In genomic region chr11:68857037-68857586, GRCh38 we compare ENCODE assay signal across 28 cellular contexts. TPM values are rescaled to one million over a fixed set of nuclear protein-coding genes. Genes with fewer than 3 reads are reported as not detected.
A peak's percentile ranks its signal among the peaks of the same experiment; 100 is the strongest.
DNase-seq lines count a peak whose midpoint lies in the region; ATAC-seq, FAIRE-seq and TF ChIP-seq lines count a peak whose summit lies in the region.
"Had no signal": no experiment of that assay in that cellular context is flagged by ENCODE, and none has a peak within 500 bp of the region (broad histone marks: within the 10 kb centered on the region; RNA-seq: fewer than 3 reads in every experiment).

No MANE protein-coding gene starts in this region.

- no peaks in the 10 kb centered on the region for H4K20me1 ChIP-seq in H1 (replicated peaks in 1 of 2; ENCODE audit: control insufficient read depth in 1 of 2, insufficient read depth in 2 of 2, low read length in 2 of 2)

- no peak overlapping the region for H4K91ac ChIP-seq in H1 (replicated peaks; ENCODE audit: insufficient read length, low read length)

- H3K27me3 Mint-ChIP-seq in natural killer cell (ENCODE audit: low read depth in 2 of 2) = peaks cover 17 to 22% of the 10 kb centered on the region in 2 donors
- peaks cover 13 to 19% of the 10 kb centered on the region in 2 donors for H3K27me3 Mint-ChIP-seq in natural killer cell treated with Interleukin-12 subunit alpha and Interleukin-12 subunit beta and Interleukin-15 and Interleukin-18, amount 100 ng/mL, for 72 hours

- no peak overlapping the region for H3K27ac Mint-ChIP-seq in natural killer cell
- no peak overlapping the region for H3K27ac Mint-ChIP-seq in natural killer cell treated with Interleukin-12 subunit alpha and Interleukin-12 subunit beta and Interleukin-15 and Interleukin-18, amount 100 ng/mL, for 72 hours
- H3K27ac Mint-ChIP-seq: activated CD4-positive, alpha-beta memory T cell treated with anti-CD3 and anti-CD28 coated beads, Interleukin-2, amount 10 ng/mL, durations not matched to agents 7 days and 5 days; IgD-negative memory B cell; naive thymus-derived CD4-positive, alpha-beta T cell had no signal

- H3K27me3 ChIP-seq in H1 (replicated peaks in 1 of 4; ENCODE audit: control insufficient read depth in 3 of 4, extremely low read depth in 1 of 4, insufficient read depth in 3 of 4, low read length in 3 of 4) (peaks cover 5 to 27% (median 14%) of the 10 kb centered on the region in 4 experiments; a peak in 6 of 7 replicates), muscle layer of colon (ENCODE audit: control insufficient read depth in 1 of 2, insufficient read depth in 2 of 2, low read length in 2 of 2) (peaks cover 0 to 10% of the 10 kb centered on the region in 2 donors)

- POLR2A ChIA-PET in H1 (lab: Charles Lee; ENCODE audit: partially characterized antibody) = interaction anchor here (0.6 to 1.0 kb wide), 3 partner anchors 18 to 1863 kb away, joined by 3 read pairs; partner anchors contain the start of gene C11orf24

- peak in 1 of 2 experiments; percentile 20; a peak in 1 of 4 replicates for TF ChIP-seq RAD21 in H1 (IDR thresholded peaks at IDR 0.05 in 1 of 2, conservative IDR thresholded peaks at IDR 0.05 in 1 of 2; ENCODE audit: low read depth in 2 of 2, low read length in 2 of 2)

- no peak for TF ChIP-seq POLR2A in H1 (IDR thresholded peaks at IDR 0.05; ENCODE audit: control extremely low read depth in 1 of 2, low read depth in 2 of 2, low read length in 2 of 2)

- H3K36me3 Mint-ChIP-seq in natural killer cell = no peaks in the 10 kb centered on the region
- H3K36me3 Mint-ChIP-seq in natural killer cell treated with Interleukin-12 subunit alpha and Interleukin-12 subunit beta and Interleukin-15 and Interleukin-18, amount 100 ng/mL, for 72 hours = no peaks in the 10 kb centered on the region

- CTCF ChIA-PET in H1 (lab: Charles Lee; ENCODE audit: partially characterized antibody) = interaction anchor here (0.7 to 1.1 kb wide), 4 partner anchors 13 to 55 kb away, joined by 3 to 4 read pairs (median 3); no protein-coding TSS in a partner anchor

- intact Hi-C loops in natural killer cell (cut with micrococcal nuclease) = no loop called here

- no peaks in the 10 kb centered on the region for H3K4me1 Mint-ChIP-seq in natural killer cell
- peaks cover 0 to 12% of the 10 kb centered on the region in 2 donors for H3K4me1 Mint-ChIP-seq in natural killer cell treated with Interleukin-12 subunit alpha and Interleukin-12 subunit beta and Interleukin-15 and Interleukin-18, amount 100 ng/mL, for 72 hours (ENCODE audit: low read depth in 2 of 2)

- H3K36me3 ChIP-seq in H1 (ENCODE audit: control insufficient read depth in 2 of 4, insufficient read depth in 4 of 4, low read length in 3 of 4) = no peaks in the 10 kb centered on the region
- no peaks in the 10 kb centered on the region for H3K36me3 ChIP-seq in muscle layer of colon (ENCODE audit: insufficient read depth, low read length)
- H3K36me3 ChIP-seq: SJSA1, stomach, upper lobe of left lung had no signal

- H2BK15ac ChIP-seq in H1 (ENCODE audit: low read length) = no peak overlapping the region

- no peak overlapping the region for H3K9ac ChIP-seq in H1 (replicated peaks in 1 of 4; ENCODE audit: extremely low read depth in 1 of 4, low read depth in 3 of 4, low read length in 3 of 4)
- H3K9ac ChIP-seq in muscle layer of colon (ENCODE audit: low read length) = no peak overlapping the region

- peaks cover 0 to 6% of the 10 kb centered on the region in 2 experiments; a peak in 1 of 4 replicates for H3K9me3 ChIP-seq in H1 (ENCODE audit: insufficient read depth in 2 of 2, low read depth in 1 of 2, low read length in 1 of 2)
- no peaks in the 10 kb centered on the region for H3K9me3 ChIP-seq in muscle layer of colon (ENCODE audit: low read length)
- H3K9me3 ChIP-seq: SJSA1, stomach, upper lobe of left lung had no signal

- no peak overlapping the region for H3K23ac ChIP-seq in H1 (ENCODE audit: insufficient read length)

- no peaks in the 10 kb centered on the region for H3K79me1 ChIP-seq in H1 (ENCODE audit: low read depth, low read length)

- H3K4ac ChIP-seq in H1 (replicated peaks; ENCODE audit: insufficient read length, low read depth, low read length) = no peak overlapping the region

- H3K23me2 ChIP-seq in H1 (ENCODE audit: low read depth, low read length) = peaks cover 11% of the 10 kb centered on the region; the same call in 1 of the 2 replicates

- H3K79me2 ChIP-seq in H1 (ENCODE audit: control insufficient read depth in 1 of 2, insufficient read depth in 2 of 2, low read length in 2 of 2) = no peaks in the 10 kb centered on the region

- H3K4me3 ChIP-seq in H1 (ENCODE audit: extremely low read depth in 1 of 4, insufficient read depth in 2 of 4, low read depth in 3 of 4, low read length in 4 of 4) = no peak overlapping the region
- H3K4me3 ChIP-seq in muscle layer of colon (ENCODE audit: low read depth in 1 of 2, low read length in 2 of 2) = no peak overlapping the region
- H3K4me3 ChIP-seq: lung, SJSA1, skin epidermis, stomach, upper lobe of left lung had no signal

- no peak overlapping the region for H2BK12ac ChIP-seq in H1 (ENCODE audit: low read depth, low read length)

- H2AK5ac ChIP-seq in H1 (ENCODE audit: low read depth, low read length) = no peak overlapping the region

- H3K18ac ChIP-seq in H1 (ENCODE audit: extremely low read depth, low read length) = no peak overlapping the region

- H3K56ac ChIP-seq in H1 (replicated peaks; ENCODE audit: insufficient read length, low read depth, low read length) = no peak overlapping the region

- no peak for DNase-seq in natural killer cell
- no peak for DNase-seq in natural killer cell treated with Interleukin-12 subunit alpha and Interleukin-12 subunit beta and Interleukin-15 and Interleukin-18, amount 100 ng/mL, for 72 hours (ENCODE audit: low spot score)
- no peak for DNase-seq in H1 (ENCODE audit: low read depth in 1 of 2, low spot score in 2 of 2)
- DNase-seq in LoVo (ENCODE audit: low spot score) = no peak
- no peak for DNase-seq in NK-92 (lab: John Stamatoyannopoulos, UW; ENCODE audit: unreplicated experiment)
- no peak for DNase-seq in NCI-H524 treated with DMSO at 0.1 percent for 48 hours (lab: John Stamatoyannopoulos, UW)
- DNase-seq: activated CD4-positive, alpha-beta memory T cell treated with anti-CD3 and anti-CD28 coated beads, Interleukin-2, amount 10 ng/mL, durations not matched to agents 7 days and 5 days; activated CD4-positive, CD25-positive, alpha-beta regulatory T cell; activated naive CD4-positive, alpha-beta T cell; amniotic stem cell; hypothalamus; islet precursor cell; naive thymus-derived CD4-positive, alpha-beta T cell; NCI-H1694; NCI-H2171 treated with DMSO at 0.1 percent for 48 hours; NCI-H748 treated with DMSO at 0.1 percent for 48 hours; stimulated activated CD4-positive, alpha-beta T cell treated with anti-CD3 and anti-CD28 coated beads, Interleukin-4, amount 100 ng/mL, for 24 hours; stomach; T-helper 2 cell; upper lobe of left lung had no signal

- ATAC-seq in natural killer cell = no peak
- ATAC-seq in natural killer cell treated with Interleukin-12 subunit alpha and Interleukin-12 subunit beta and Interleukin-15 and Interleukin-18, amount 100 ng/mL, for 72 hours = no peak
- ATAC-seq in GM21447 (IDR thresholded peaks at IDR 0.05; ENCODE audit: unreplicated experiment) = no peak
- ATAC-seq: naive thymus-derived CD4-positive, alpha-beta T cell had no signal

- no peak overlapping the region; a peak in 1 of 4 replicates for H3K4me2 ChIP-seq in H1 (ENCODE audit: insufficient read depth in 1 of 2, low read depth in 2 of 2, low read length in 2 of 2)

- H3K4me1 ChIP-seq in H1 (replicated peaks in 1 of 4; ENCODE audit: control insufficient read depth in 3 of 4, insufficient read depth in 4 of 4, low read length in 3 of 4) (peaks cover 0 to 6% (median 1%) of the 10 kb centered on the region in 4 experiments; a peak in 3 of 7 replicates), muscle layer of colon (ENCODE audit: insufficient read depth, low read length) (peaks cover 11% of the 10 kb centered on the region)
- H3K4me1 ChIP-seq: foreskin keratinocyte had no signal

- H2AFZ ChIP-seq in H1 (ENCODE audit: low read length) = no peak overlapping the region

- no peaks in the 10 kb centered on the region for H3K9me3 Mint-ChIP-seq in natural killer cell
- no peaks in the 10 kb centered on the region for H3K9me3 Mint-ChIP-seq in natural killer cell treated with Interleukin-12 subunit alpha and Interleukin-12 subunit beta and Interleukin-15 and Interleukin-18, amount 100 ng/mL, for 72 hours
- H3K9me3 Mint-ChIP-seq: activated CD4-positive, alpha-beta memory T cell treated with anti-CD3 and anti-CD28 coated beads, Interleukin-2, amount 10 ng/mL, durations not matched to agents 7 days and 5 days; IgD-negative memory B cell had no signal

- no peak overlapping the region for H3K14ac ChIP-seq in H1 (ENCODE audit: insufficient read length)

- no peak overlapping the region for H2BK5ac ChIP-seq in H1 (ENCODE audit: low read depth, low read length)

- FAIRE-seq in H1 (lab: Jason Lieb, UNC) = no peak

- peak overlapping the region; percentile 28 for H3K4me3 Mint-ChIP-seq in natural killer cell
- H3K4me3 Mint-ChIP-seq in natural killer cell treated with Interleukin-12 subunit alpha and Interleukin-12 subunit beta and Interleukin-15 and Interleukin-18, amount 100 ng/mL, for 72 hours = no peak overlapping the region
- H3K4me3 Mint-ChIP-seq: activated CD4-positive, alpha-beta memory T cell treated with anti-CD3 and anti-CD28 coated beads, Interleukin-2, amount 10 ng/mL, durations not matched to agents 7 days and 5 days had no signal

- 72% methylated on average over 8 of the region's 8 CpGs; no CpG with 5 or more reads in 1 of the 2 experiments for WGBS in H1 (ENCODE audit: extremely low coverage in 1 of 2, insufficient coverage in 1 of 2, insufficient read length in 1 of 2, insufficient replicate concordance in 2 of 2, low coverage in 1 of 2, low lambda C conversion rate in 2 of 2, missing lambda C conversion rate in 1 of 2), 2 experiments

- TF ChIP-seq CTCF in natural killer cell (IDR thresholded peaks at IDR 0.05) = no peak
- peak; percentile 10 to 23 (median 14); a peak in 2 of 4 replicates for TF ChIP-seq CTCF in H1 (IDR thresholded peaks at IDR 0.05; ENCODE audit: control extremely low read depth in 1 of 3, insufficient read depth in 1 of 3, low read depth in 1 of 3, low read length in 3 of 3)

- H4K8ac ChIP-seq in H1 (ENCODE audit: extremely low read depth, insufficient read depth, low read length) = no peak overlapping the region

- no peak overlapping the region for H4K5ac ChIP-seq in H1 (ENCODE audit: insufficient read length, low read depth, low read length)

- H3K27ac ChIP-seq in H1 (ENCODE audit: low read depth, low read length) = no peak overlapping the region
- peak overlapping the region; percentile 4 for H3K27ac ChIP-seq in muscle layer of colon (ENCODE audit: low read depth, low read length)
- H3K27ac ChIP-seq: epithelial cell of prostate, foreskin keratinocyte, SJSA1, upper lobe of left lung had no signal

- TF ChIP-seq EP300 in H1 (IDR thresholded peaks at IDR 0.05; ENCODE audit: borderline replicate concordance in 1 of 2, low read depth in 2 of 2, low read length in 2 of 2) = no peak

- no peak overlapping the region for H2BK20ac ChIP-seq in H1 (ENCODE audit: low read length)

- no peak overlapping the region for H2BK120ac ChIP-seq in H1 (replicated peaks; ENCODE audit: low read depth, low read length)

RNA-seq across cellular contexts. Expression of gene CPT1A, which starts 15.4 kb away (rescaled TPM):
- total RNA-seq in natural killer cell = 100 to 1,000 TPM in 2 of 3 donors, 10 to 100 TPM in 1; 70.3 to 129 (median 100) TPM
- 10 to 100 TPM; 26.7 to 32.3 TPM for total RNA-seq in natural killer cell treated with Interleukin-12 subunit alpha and Interleukin-12 subunit beta and Interleukin-15 and Interleukin-18, amount 100 ng/mL, for 72 hours
- 9.6 and 12.2 TPM in 2 replicates for total RNA-seq in H1 (2021; fragmentation: NEBNext Ultra II Directional; extraction: Animal tissue kit (Norgen Biotek cat#: 25700))
- 2.9 and 3.8 TPM in 2 replicates for polyA plus RNA-seq in H1 (2011; rRNA removed)
- polyA plus RNA-seq in H1 (2011; cell fraction: cytosol; rRNA removed) = 3.0 TPM
- polyA plus RNA-seq in H1 (2011; cell fraction: nucleus; rRNA removed) = 5.9 TPM
- polyA plus RNA-seq in H1 (2012, experiment 1 of 2) = 5.4 to 7.2 TPM (median 6.1 TPM) in 4 replicates
- 2.6 TPM for polyA plus RNA-seq in H1 (2012, experiment 2 of 2)
- 9.5 TPM for polyA plus RNA-seq in H1 (2013, experiment 1 of 2)
- 10.8 TPM for polyA plus RNA-seq in H1 (2013, experiment 2 of 2)
- polyA minus RNA-seq in H1 (2011; rRNA and poly(A)+ RNA removed) = 9.7 and 10.9 TPM in 2 replicates
- 5.1 TPM for polyA minus RNA-seq in H1 (2011; cell fraction: cytosol; rRNA and poly(A)+ RNA removed)
- 6.4 TPM for polyA minus RNA-seq in H1 (2011; cell fraction: nucleus; rRNA and poly(A)+ RNA removed)

RNA-seq across cellular contexts. Expression of gene MRPL21, which starts 46.5 kb away (rescaled TPM):
- total RNA-seq in natural killer cell = 10 to 100 TPM; 39.0 to 47.4 (median 40.3) TPM
- 100 to 1,000 TPM in 1 of 2 donors, 10 to 100 TPM in 1; 57.6 to 108 TPM for total RNA-seq in natural killer cell treated with Interleukin-12 subunit alpha and Interleukin-12 subunit beta and Interleukin-15 and Interleukin-18, amount 100 ng/mL, for 72 hours
- total RNA-seq in H1 (2021; fragmentation: NEBNext Ultra II Directional; extraction: Animal tissue kit (Norgen Biotek cat#: 25700)) = 103 and 107 TPM in 2 replicates
- 72.0 and 102 TPM in 2 replicates for polyA plus RNA-seq in H1 (2011; rRNA removed)
- 103 TPM for polyA plus RNA-seq in H1 (2011; cell fraction: cytosol; rRNA removed)
- 65.0 TPM for polyA plus RNA-seq in H1 (2011; cell fraction: nucleus; rRNA removed)
- 87.9 to 110 TPM (median 103 TPM) in 4 replicates for polyA plus RNA-seq in H1 (2012, experiment 1 of 2)
- polyA plus RNA-seq in H1 (2012, experiment 2 of 2) = 154 TPM
- 114 TPM for polyA plus RNA-seq in H1 (2013, experiment 1 of 2)
- 114 TPM for polyA plus RNA-seq in H1 (2013, experiment 2 of 2)
- polyA minus RNA-seq in H1 (2011; rRNA and poly(A)+ RNA removed) = 33.9 and 40.8 TPM in 2 replicates
- polyA minus RNA-seq in H1 (2011; cell fraction: cytosol; rRNA and poly(A)+ RNA removed) = 27.4 TPM
- 44.7 TPM for polyA minus RNA-seq in H1 (2011; cell fraction: nucleus; rRNA and poly(A)+ RNA removed)

RNA-seq across cellular contexts. Expression of gene IGHMBP2, which starts 46.6 kb away (rescaled TPM):
- 10 to 100 TPM; 31.5 to 52.3 (median 48.5) TPM for total RNA-seq in natural killer cell
- 10 to 100 TPM; 32.8 to 62.9 TPM for total RNA-seq in natural killer cell treated with Interleukin-12 subunit alpha and Interleukin-12 subunit beta and Interleukin-15 and Interleukin-18, amount 100 ng/mL, for 72 hours
- 17.6 and 19.1 TPM in 2 replicates for total RNA-seq in H1 (2021; fragmentation: NEBNext Ultra II Directional; extraction: Animal tissue kit (Norgen Biotek cat#: 25700))
- 8.4 and 11.5 TPM in 2 replicates for polyA plus RNA-seq in H1 (2011; rRNA removed)
- polyA plus RNA-seq in H1 (2011; cell fraction: cytosol; rRNA removed) = 8.8 TPM
- polyA plus RNA-seq in H1 (2011; cell fraction: nucleus; rRNA removed) = 43.3 TPM
- 12.0 to 13.5 TPM (median 12.3 TPM) in 4 replicates for polyA plus RNA-seq in H1 (2012, experiment 1 of 2)
- 9.2 TPM for polyA plus RNA-seq in H1 (2012, experiment 2 of 2)
- 8.5 TPM for polyA plus RNA-seq in H1 (2013, experiment 1 of 2)
- polyA plus RNA-seq in H1 (2013, experiment 2 of 2) = 8.0 TPM
- polyA minus RNA-seq in H1 (2011; rRNA and poly(A)+ RNA removed) = 22.9 and 25.7 TPM in 2 replicates
- 15.8 TPM for polyA minus RNA-seq in H1 (2011; cell fraction: cytosol; rRNA and poly(A)+ RNA removed)
- polyA minus RNA-seq in H1 (2011; cell fraction: nucleus; rRNA and poly(A)+ RNA removed) = 38.1 TPM
